In genomic region chr4:152079543-152080293, GRCh38 we compare ENCODE assay signal across 13 cellular contexts.
DNase-seq lines count a peak whose midpoint lies in the region; ATAC-seq, FAIRE-seq and TF ChIP-seq lines count a peak whose summit lies in the region.
"Had no signal": no experiment of that assay in that cellular context is flagged by ENCODE, and none has a peak within 500 bp of the region (broad histone marks: within the 10 kb centered on the region; RNA-seq: fewer than 3 reads in every experiment).

No MANE protein-coding gene starts in this region.

- H3K4me3 Mint-ChIP-seq in activated CD4-positive, alpha-beta T cell treated with anti-CD3 and anti-CD28 coated beads, Interleukin-2, amount 10 ng/mL, durations not matched to agents 24 days and 14 days = peak overlapping the region; percentile 70
- peak overlapping the region; percentile 26 for H3K4me3 Mint-ChIP-seq in activated CD4-positive, alpha-beta memory T cell treated with anti-CD3 and anti-CD28 coated beads, Interleukin-2, amount 10 ng/mL, durations not matched to agents 7 days and 5 days

- no peak overlapping the region for H3K14ac ChIP-seq in H1 (ENCODE audit: insufficient read length)

- no peak overlapping the region for H2BK12ac ChIP-seq in H1 (ENCODE audit: low read depth, low read length)

- H2BK15ac ChIP-seq in H1 (ENCODE audit: low read length) = no peak overlapping the region; the same call in 1 of the 2 replicates

- FAIRE-seq in H1 (lab: Jason Lieb, UNC) = no peak
- FAIRE-seq: A204.1 had no signal

- no peaks in the 10 kb centered on the region for H3K79me2 ChIP-seq in H1 (ENCODE audit: control insufficient read depth in 1 of 2, insufficient read depth in 2 of 2, low read length in 2 of 2)

- no peak overlapping the region for H4K8ac ChIP-seq in H1 (ENCODE audit: extremely low read depth, insufficient read depth, low read length)

- 84% methylated on average over 6 of the region's 6 CpGs; no CpG with 5 or more reads in 1 of the 2 experiments for WGBS in H1 (ENCODE audit: extremely low coverage in 1 of 2, insufficient coverage in 1 of 2, insufficient read length in 1 of 2, insufficient replicate concordance in 2 of 2, low coverage in 1 of 2, low lambda C conversion rate in 2 of 2, missing lambda C conversion rate in 1 of 2), 2 experiments

- H3K4me1 ChIP-seq in H1 (replicated peaks in 1 of 4; ENCODE audit: control insufficient read depth in 3 of 4, insufficient read depth in 4 of 4, low read length in 3 of 4) = peaks cover 0 to 5% (median 2%) of the 10 kb centered on the region in 4 experiments; a peak in 4 of 7 replicates
- H3K4me1 ChIP-seq in right atrium auricular region = peaks cover 0 to 4% of the 10 kb centered on the region in 2 donors

- TF ChIP-seq CTCF in H1 (IDR thresholded peaks at IDR 0.05; ENCODE audit: control extremely low read depth in 1 of 3, insufficient read depth in 1 of 3, low read depth in 1 of 3, low read length in 3 of 3) (no peak), right atrium auricular region (IDR thresholded peaks at IDR 0.05) (no peak)

- peaks cover 21% of the 10 kb centered on the region for H3K9me3 Mint-ChIP-seq in activated CD4-positive, alpha-beta T cell treated with anti-CD3 and anti-CD28 coated beads, Interleukin-2, amount 10 ng/mL, durations not matched to agents 24 days and 14 days
- no peaks in the 10 kb centered on the region for H3K9me3 Mint-ChIP-seq in activated CD4-positive, alpha-beta memory T cell treated with anti-CD3 and anti-CD28 coated beads, Interleukin-2, amount 10 ng/mL, durations not matched to agents 7 days and 5 days

- H3K23me2 ChIP-seq in H1 (ENCODE audit: low read depth, low read length) = peaks cover 2% of the 10 kb centered on the region; the same call in 1 of the 2 replicates

- H3K27ac ChIP-seq in H1 (ENCODE audit: low read depth, low read length) (no peak overlapping the region), right atrium auricular region (no peak overlapping the region)
- H3K27ac ChIP-seq: HL-60 had no signal

- H3K9ac ChIP-seq in H1 (replicated peaks in 1 of 4; ENCODE audit: extremely low read depth in 1 of 4, low read depth in 3 of 4, low read length in 3 of 4) = no peak overlapping the region

- TF ChIP-seq POLR2A in H1 (IDR thresholded peaks at IDR 0.05; ENCODE audit: control extremely low read depth in 1 of 2, low read depth in 2 of 2, low read length in 2 of 2) = no peak

- H3K4me3 ChIP-seq in H1 (ENCODE audit: extremely low read depth in 1 of 4, insufficient read depth in 2 of 4, low read depth in 3 of 4, low read length in 4 of 4) (no peak overlapping the region), right atrium auricular region (no peak overlapping the region)

- H2BK120ac ChIP-seq in H1 (replicated peaks; ENCODE audit: low read depth, low read length) = no peak overlapping the region

- H3K4me1 Mint-ChIP-seq in activated CD4-positive, alpha-beta T cell treated with anti-CD3 and anti-CD28 coated beads, Interleukin-2, amount 10 ng/mL, durations not matched to agents 24 days and 14 days = peaks cover 32% of the 10 kb centered on the region
- peaks cover 30% of the 10 kb centered on the region for H3K4me1 Mint-ChIP-seq in activated CD4-positive, alpha-beta memory T cell treated with anti-CD3 and anti-CD28 coated beads, Interleukin-2, amount 10 ng/mL, durations not matched to agents 7 days and 5 days

- H3K18ac ChIP-seq in H1 (ENCODE audit: extremely low read depth, low read length) = no peak overlapping the region

- no peak overlapping the region for H3K4ac ChIP-seq in H1 (replicated peaks; ENCODE audit: insufficient read length, low read depth, low read length)

- DNase-seq in activated CD4-positive, alpha-beta T cell treated with anti-CD3 and anti-CD28 coated beads, Interleukin-2, amount 10 ng/mL, durations not matched to agents 24 days and 14 days = peak; percentile 84
- no peak for DNase-seq in activated CD4-positive, alpha-beta T cell treated with anti-CD3 and anti-CD28 coated beads for 1 hour
- peak; percentile 61 for DNase-seq in activated CD4-positive, alpha-beta memory T cell treated with anti-CD3 and anti-CD28 coated beads, Interleukin-2, amount 10 ng/mL, durations not matched to agents 7 days and 5 days
- DNase-seq in H1 (ENCODE audit: low read depth in 1 of 2, low spot score in 2 of 2) (peak in 1 of 2 experiments; percentile 26), NCI-H345 (lab: John Stamatoyannopoulos, UW) (no peak), right atrium auricular region (ENCODE audit: low spot score) (no peak)
- DNase-seq: effector CD4-positive, alpha-beta T cell; mammary epithelial cell; trophoblast cell had no signal

- no peak overlapping the region for H2AK5ac ChIP-seq in H1 (ENCODE audit: low read depth, low read length)

- no peaks in the 10 kb centered on the region for H4K20me1 ChIP-seq in H1 (replicated peaks in 1 of 2; ENCODE audit: control insufficient read depth in 1 of 2, insufficient read depth in 2 of 2, low read length in 2 of 2)

- TF ChIP-seq EP300 in H1 (IDR thresholded peaks at IDR 0.05; ENCODE audit: borderline replicate concordance in 1 of 2, low read depth in 2 of 2, low read length in 2 of 2) = no peak

- peak overlapping the region; percentile 68 for H3K27ac Mint-ChIP-seq in activated CD4-positive, alpha-beta T cell treated with anti-CD3 and anti-CD28 coated beads, Interleukin-2, amount 10 ng/mL, durations not matched to agents 24 days and 14 days
- peak overlapping the region; percentile 89 for H3K27ac Mint-ChIP-seq in activated CD4-positive, alpha-beta memory T cell treated with anti-CD3 and anti-CD28 coated beads, Interleukin-2, amount 10 ng/mL, durations not matched to agents 7 days and 5 days

- no peaks in the 10 kb centered on the region for H3K9me3 ChIP-seq in H1 (ENCODE audit: insufficient read depth in 2 of 2, low read depth in 1 of 2, low read length in 1 of 2)
- H3K9me3 ChIP-seq in right atrium auricular region = no peaks in the 10 kb centered on the region

- H3K36me3 Mint-ChIP-seq in activated CD4-positive, alpha-beta T cell treated with anti-CD3 and anti-CD28 coated beads, Interleukin-2, amount 10 ng/mL, durations not matched to agents 24 days and 14 days (ENCODE audit: low read depth) = peaks cover 9% of the 10 kb centered on the region
- H3K36me3 Mint-ChIP-seq in activated CD4-positive, alpha-beta memory T cell treated with anti-CD3 and anti-CD28 coated beads, Interleukin-2, amount 10 ng/mL, durations not matched to agents 7 days and 5 days (ENCODE audit: low read depth) = peaks cover 10% of the 10 kb centered on the region

- no peak overlapping the region for H3K4me2 ChIP-seq in H1 (ENCODE audit: insufficient read depth in 1 of 2, low read depth in 2 of 2, low read length in 2 of 2)

- CTCF ChIA-PET in activated CD4-positive, alpha-beta memory T cell treated with anti-CD3 and anti-CD28 coated beads, Interleukin-2, amount 10 ng/mL, durations not matched to agents 7 days and 5 days (lab: Charles Lee) = interaction anchor here (0.8 kb wide), 1 partner anchor 9 kb away, joined by 3 read pairs; no protein-coding TSS in a partner anchor
- CTCF ChIA-PET in H1 (lab: Charles Lee; ENCODE audit: partially characterized antibody) = no interaction called here

- no peak overlapping the region for H3K56ac ChIP-seq in H1 (replicated peaks; ENCODE audit: insufficient read length, low read depth, low read length)

- peak overlapping the region; percentile 41 for H2AFZ ChIP-seq in H1 (ENCODE audit: low read length)

- no peaks in the 10 kb centered on the region for H3K27me3 ChIP-seq in H1 (replicated peaks in 1 of 4; ENCODE audit: control insufficient read depth in 3 of 4, extremely low read depth in 1 of 4, insufficient read depth in 3 of 4, low read length in 3 of 4)
- H3K27me3 ChIP-seq in right atrium auricular region = no peaks in the 10 kb centered on the region

- no peak overlapping the region for H4K5ac ChIP-seq in H1 (ENCODE audit: insufficient read length, low read depth, low read length)

- no peaks in the 10 kb centered on the region for H3K27me3 Mint-ChIP-seq in activated CD4-positive, alpha-beta T cell treated with anti-CD3 and anti-CD28 coated beads, Interleukin-2, amount 10 ng/mL, durations not matched to agents 24 days and 14 days
- no peaks in the 10 kb centered on the region for H3K27me3 Mint-ChIP-seq in activated CD4-positive, alpha-beta memory T cell treated with anti-CD3 and anti-CD28 coated beads, Interleukin-2, amount 10 ng/mL, durations not matched to agents 7 days and 5 days

- no peak for TF ChIP-seq RAD21 in H1 (IDR thresholded peaks at IDR 0.05 in 1 of 2, conservative IDR thresholded peaks at IDR 0.05 in 1 of 2; ENCODE audit: low read depth in 2 of 2, low read length in 2 of 2)

- H4K91ac ChIP-seq in H1 (replicated peaks; ENCODE audit: insufficient read length, low read length) = no peak overlapping the region

- POLR2A ChIA-PET in activated CD4-positive, alpha-beta memory T cell treated with anti-CD3 and anti-CD28 coated beads, Interleukin-2, amount 10 ng/mL, durations not matched to agents 7 days and 5 days (lab: Charles Lee) = interaction anchor here (0.9 to 1.9 kb wide), 5 partner anchors 13 to 30 kb away, joined by 3 to 10 read pairs (median 5); no protein-coding TSS in a partner anchor
- POLR2A ChIA-PET in H1 (lab: Charles Lee; ENCODE audit: partially characterized antibody) = no interaction called here

- H3K79me1 ChIP-seq in H1 (ENCODE audit: low read depth, low read length) = no peaks in the 10 kb centered on the region

- intact Hi-C loops in activated CD4-positive, alpha-beta T cell treated with anti-CD3 and anti-CD28 coated beads, Interleukin-2, amount 10 ng/mL, durations not matched to agents 24 days and 14 days (cut with micrococcal nuclease) = no loop called here

- H2BK20ac ChIP-seq in H1 (ENCODE audit: low read length) = no peak overlapping the region

- no peak overlapping the region for H3K23ac ChIP-seq in H1 (ENCODE audit: insufficient read length)

- no peak overlapping the region; the same call in 1 of the 2 replicates for H2BK5ac ChIP-seq in H1 (ENCODE audit: low read depth, low read length)

- no peaks in the 10 kb centered on the region for H3K36me3 ChIP-seq in H1 (ENCODE audit: control insufficient read depth in 2 of 4, insufficient read depth in 4 of 4, low read length in 3 of 4)
- H3K36me3 ChIP-seq in right atrium auricular region = no peaks in the 10 kb centered on the region

- ATAC-seq in HG02678 (IDR thresholded peaks at IDR 0.05; ENCODE audit: unreplicated experiment) = peak; percentile 68
- no peak for ATAC-seq in HG03095 (IDR thresholded peaks at IDR 0.05; ENCODE audit: unreplicated experiment)

TF ChIP-seq in H1, 55 proteins besides CTCF, POLR2A, EP300 and RAD21:
- TF ChIP-seq POU5F1 (IDR thresholded peaks at IDR 0.05; ENCODE audit: low read depth, low read length) = no peak
- TF ChIP-seq RXRA (IDR thresholded peaks at IDR 0.05; ENCODE audit: insufficient read depth, low read depth, low read length) = no peak

Comparison
In these comparisons a context has a peak if more than half of its experiments do, and no peak if none do; other contexts are left out.
1. DNase-seq: peak in activated CD4-positive, alpha-beta T cell treated with anti-CD3 and anti-CD28 coated beads, Interleukin-2, amount 10 ng/mL, durations not matched to agents 24 days and 14 days (single experiment) and activated CD4-positive, alpha-beta memory T cell treated with anti-CD3 and anti-CD28 coated beads, Interleukin-2, amount 10 ng/mL, durations not matched to agents 7 days and 5 days (single experiment); none in activated CD4-positive, alpha-beta T cell treated with anti-CD3 and anti-CD28 coated beads for 1 hour (single experiment), NCI-H345 (single experiment) and right atrium auricular region (single experiment).